Comparison of ENCODE assay signal across 22 cellular contexts in genomic region chr3:71166366-71166765, GRCh38.
DNase-seq lines count a peak whose midpoint lies in the region; ATAC-seq lines count a peak whose summit lies in the region.
"Had no signal": no experiment of that assay in that cellular context is flagged by ENCODE, and none has a peak within 500 bp of the region (broad histone marks: within the 10 kb centered on the region; RNA-seq: fewer than 3 reads in every experiment).

No MANE protein-coding gene starts in this region.

- H3K4me3 Mint-ChIP-seq in activated naive CD4-positive, alpha-beta T cell treated with anti-CD3 and anti-CD28 coated beads, Interleukin-2, amount 50 U/mL, for 24 hours: no peak overlapping the region
- H3K4me3 Mint-ChIP-seq in activated naive CD4-positive, alpha-beta T cell treated with anti-CD3 and anti-CD28 coated beads for 36 hours: no peak overlapping the region
- peak overlapping the region in 2 of 10 donors; percentile 5 to 48 for H3K4me3 Mint-ChIP-seq in naive thymus-derived CD4-positive, alpha-beta T cell
- H3K4me3 Mint-ChIP-seq: CD14-positive monocyte, GM23338 had no signal

- H3K27me3 Mint-ChIP-seq in activated naive CD4-positive, alpha-beta T cell treated with anti-CD3 and anti-CD28 coated beads, Interleukin-2, amount 50 U/mL, for 24 hours: no peaks in the 10 kb centered on the region
- no peaks in the 10 kb centered on the region for H3K27me3 Mint-ChIP-seq in activated naive CD4-positive, alpha-beta T cell treated with anti-CD3 and anti-CD28 coated beads for 36 hours (ENCODE audit: low read depth)
- H3K27me3 Mint-ChIP-seq in naive thymus-derived CD4-positive, alpha-beta T cell: no peaks in the 10 kb centered on the region

- no peak overlapping the region for H3K27ac ChIP-seq in naive thymus-derived CD4-positive, alpha-beta T cell (ENCODE audit: low read depth, low read length)
- H3K27ac ChIP-seq: 22Rv1 had no signal

- H3K9me3 ChIP-seq in naive thymus-derived CD4-positive, alpha-beta T cell (ENCODE audit: control insufficient read depth in 2 of 3, low read length in 3 of 3): no peaks in the 10 kb centered on the region

- ATAC-seq in naive thymus-derived CD4-positive, alpha-beta T cell: no peak
- ATAC-seq in GM18873 (IDR thresholded peaks at IDR 0.05; ENCODE audit: low FRiP score, unreplicated experiment): no peak
- ATAC-seq: GM23338, HCT116, K562, Right ventricle myocardium inferior had no signal

- peaks cover 0 to 6% of the 10 kb centered on the region in 2 donors for H3K4me1 ChIP-seq in naive thymus-derived CD4-positive, alpha-beta T cell (ENCODE audit: control insufficient read depth in 2 of 2, insufficient read depth in 2 of 2, low read length in 2 of 2)

- CTCF ChIA-PET in activated naive CD4-positive, alpha-beta T cell treated with anti-CD3 and anti-CD28 coated beads for 36 hours (lab: Charles Lee): no interaction called here
- CTCF ChIA-PET in naive thymus-derived CD4-positive, alpha-beta T cell (lab: Charles Lee): no interaction called here

- POLR2A ChIA-PET in naive thymus-derived CD4-positive, alpha-beta T cell (lab: Charles Lee): no interaction called here

- H3K27me3 ChIP-seq in naive thymus-derived CD4-positive, alpha-beta T cell (ENCODE audit: control insufficient read depth in 2 of 2, insufficient read depth in 2 of 2, low read length in 2 of 2): no peaks in the 10 kb centered on the region

- H3K36me3 Mint-ChIP-seq in activated naive CD4-positive, alpha-beta T cell treated with anti-CD3 and anti-CD28 coated beads, Interleukin-2, amount 50 U/mL, for 24 hours: peaks cover 50% of the 10 kb centered on the region
- peaks cover 27% of the 10 kb centered on the region for H3K36me3 Mint-ChIP-seq in activated naive CD4-positive, alpha-beta T cell treated with anti-CD3 and anti-CD28 coated beads for 36 hours (ENCODE audit: low read depth)
- peaks cover 14 to 85% (median 60%) of the 10 kb centered on the region in 5 donors for H3K36me3 Mint-ChIP-seq in naive thymus-derived CD4-positive, alpha-beta T cell

- H3K27ac Mint-ChIP-seq in activated naive CD4-positive, alpha-beta T cell treated with anti-CD3 and anti-CD28 coated beads, Interleukin-2, amount 50 U/mL, for 24 hours: peak overlapping the region; percentile 30
- H3K27ac Mint-ChIP-seq in activated naive CD4-positive, alpha-beta T cell treated with anti-CD3 and anti-CD28 coated beads for 36 hours: no peak overlapping the region
- peak overlapping the region in 8 of 9 donors; percentile 8 to 87 (median 45) for H3K27ac Mint-ChIP-seq in naive thymus-derived CD4-positive, alpha-beta T cell
- H3K27ac Mint-ChIP-seq: GM23338 had no signal

- intact Hi-C loops in activated naive CD4-positive, alpha-beta T cell treated with anti-CD3 and anti-CD28 coated beads for 36 hours (cut with micrococcal nuclease): no loop called here
- intact Hi-C loops in naive thymus-derived CD4-positive, alpha-beta T cell (cut with micrococcal nuclease): loop anchor here in 1 of 2 donors (2.0 kb wide), 1 partner anchor 16 kb away; no protein-coding TSS in a partner anchor

- DNase-seq in activated naive CD4-positive, alpha-beta T cell treated with anti-CD3 and anti-CD28 coated beads for 36 hours: no peak
- DNase-seq in amniotic epithelial cell (ENCODE audit: low read depth): peak; percentile 27
- no peak for DNase-seq in naive thymus-derived CD4-positive, alpha-beta T cell
- no peak for DNase-seq in activated CD4-positive, alpha-beta T cell treated with anti-CD3 and anti-CD28 coated beads, Interleukin-2, amount 50 U/mL, for 4 hours
- DNase-seq in anterior cingulate cortex (lab: John Stamatoyannopoulos, UW): no peak
- DNase-seq in DMS153 (lab: John Stamatoyannopoulos, UW): no peak
- DNase-seq: AML-193; COR-L47; GDM1; NCI-H1105 treated with DMSO at 0.1 percent for 48 hours; NCI-H187; NCI-H2107; NCI-H510A; NK-92 treated with Interleukin-12 subunit alpha and Interleukin-12 subunit beta, amount 100 ng/mL, for 24 hours had no signal

- H3K4me1 Mint-ChIP-seq in activated naive CD4-positive, alpha-beta T cell treated with anti-CD3 and anti-CD28 coated beads, Interleukin-2, amount 50 U/mL, for 24 hours: peaks cover 88% of the 10 kb centered on the region
- H3K4me1 Mint-ChIP-seq in activated naive CD4-positive, alpha-beta T cell treated with anti-CD3 and anti-CD28 coated beads for 36 hours (ENCODE audit: low read depth): peaks cover 67% of the 10 kb centered on the region
- H3K4me1 Mint-ChIP-seq in naive thymus-derived CD4-positive, alpha-beta T cell: peaks cover 3 to 82% (median 68%) of the 10 kb centered on the region in 7 donors
- H3K4me1 Mint-ChIP-seq: CD14-positive monocyte had no signal

- no peak overlapping the region for H3K4me3 ChIP-seq in naive thymus-derived CD4-positive, alpha-beta T cell (ENCODE audit: low read length)
- H3K4me3 ChIP-seq: GM23338, K562 had no signal

- H3K36me3 ChIP-seq in naive thymus-derived CD4-positive, alpha-beta T cell (ENCODE audit: control insufficient read depth in 2 of 3, insufficient read depth in 3 of 3, low read length in 3 of 3): peaks cover 3 to 36% (median 4%) of the 10 kb centered on the region in 3 experiments

- H3K9me3 Mint-ChIP-seq in activated naive CD4-positive, alpha-beta T cell treated with anti-CD3 and anti-CD28 coated beads, Interleukin-2, amount 50 U/mL, for 24 hours: no peaks in the 10 kb centered on the region
- H3K9me3 Mint-ChIP-seq in activated naive CD4-positive, alpha-beta T cell treated with anti-CD3 and anti-CD28 coated beads for 36 hours: peaks cover 8% of the 10 kb centered on the region
- peaks cover 0 to 4% (median 0%) of the 10 kb centered on the region in 11 donors for H3K9me3 Mint-ChIP-seq in naive thymus-derived CD4-positive, alpha-beta T cell
- H3K9me3 Mint-ChIP-seq: CD14-positive monocyte had no signal
